ENCODE assay signal across 8 cellular contexts in the genomic region with DNA sequence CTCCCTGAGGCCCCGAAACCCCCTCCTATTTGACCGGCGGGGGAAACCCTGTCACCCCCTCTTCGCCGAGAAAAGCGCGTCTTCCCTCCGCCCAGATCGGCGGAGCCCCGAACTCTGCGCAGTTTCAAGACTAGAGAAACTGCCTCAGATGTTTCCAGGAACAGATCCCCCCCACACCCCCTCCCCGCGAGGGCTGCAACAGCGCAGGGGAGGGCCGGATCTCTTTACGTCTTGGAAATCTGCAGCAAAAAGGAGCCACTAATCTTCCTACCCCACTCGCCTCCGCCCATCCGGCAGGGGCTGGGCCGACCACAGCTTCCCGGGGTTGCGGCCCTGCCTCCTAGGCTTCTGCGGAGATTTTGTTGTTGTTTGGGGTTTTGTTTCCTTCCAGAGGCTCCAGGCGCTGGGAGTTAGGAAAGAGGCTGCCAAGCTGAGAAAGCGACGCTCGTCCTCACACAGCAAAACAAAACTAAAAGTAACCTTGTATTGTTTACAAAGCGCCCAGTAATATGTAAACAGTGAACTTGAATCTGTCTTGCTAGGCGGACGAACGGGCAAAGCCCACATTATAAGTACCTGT. TPM values are rescaled to one million over a fixed set of nuclear protein-coding genes. Genes with fewer than 3 reads are reported as not detected.
DNase-seq lines count a peak whose midpoint lies in the region; ATAC-seq and TF ChIP-seq lines count a peak whose summit lies in the region.

No MANE protein-coding gene starts in this region.

- DNase-seq in Caki2 (ENCODE audit: low read depth) (peak; percentile 14), NCI-H226 (peak; percentile 85), fibroblast of villous mesenchyme (ENCODE audit: low read depth) (peak; percentile 72), psoas muscle (no peak), NCI-H1092 treated with DMSO at 0.1 percent for 48 hours (lab: John Stamatoyannopoulos, UW) (no peak), foreskin melanocyte (no peak)
- DNase-seq in activated T-cell treated with anti-CD3 and anti-CD28 coated beads, Interleukin-2, amount 50 U/mL, for 1 hour: peak; percentile 74

- ATAC-seq in GM21786 (IDR thresholded peaks at IDR 0.05; ENCODE audit: unreplicated experiment) (peak; percentile 55), psoas muscle (peak in 1 of 4 donors; percentile 27)

- peaks cover 30% of the 10 kb centered on the region for H3K4me1 ChIP-seq in psoas muscle

- in situ Hi-C loops in Caki2 (cut with HindIII; ENCODE audit: low pct_unique_long_range_greater_than_20kb, low sequenced_read_pairs): no loop called here

- no peak for TF ChIP-seq CTCF in fibroblast of villous mesenchyme (IDR thresholded peaks at IDR 0.05; ENCODE audit: insufficient read depth, low read depth, low read length)
- no peak for TF ChIP-seq CTCF in psoas muscle (IDR thresholded peaks at IDR 0.05)

- no peaks in the 10 kb centered on the region for H3K9me3 ChIP-seq in psoas muscle

- H3K27ac ChIP-seq in psoas muscle: no peak overlapping the region

- H3K27me3 ChIP-seq in psoas muscle (ENCODE audit: insufficient read depth in 3 of 3, low read length in 2 of 3): peaks cover 11 to 99% (median 44%) of the 10 kb centered on the region in 3 donors

- intact Hi-C loops in psoas muscle (cut with DNase I): no loop called here

- H3K36me3 ChIP-seq in psoas muscle (ENCODE audit: insufficient read depth in 1 of 2, low read depth in 1 of 2): no peaks in the 10 kb centered on the region

- 2 to 3% (median 3%) methylated on average over 32 of the region's 32 CpGs for WGBS in psoas muscle, 3 donors

- H3K4me3 ChIP-seq in fibroblast of villous mesenchyme (ENCODE audit: low read depth, low read length) (peak overlapping the region; percentile 63), psoas muscle (peak overlapping the region; percentile 66)

RNA-seq across cellular contexts. Expression of gene FOXB1, which starts 2.2 kb away (rescaled TPM):
- not detected in 2 replicates for total RNA-seq in Caki2 (2014; rRNA removed; shearing (Covaris generic); ENCODE audit: low replicate concordance)
- total RNA-seq in fibroblast of villous mesenchyme (not detected in 2 replicates), psoas muscle (not detected)
- not detected for polyA plus RNA-seq in psoas muscle

Comparison
In these comparisons a context has a peak if more than half of its experiments do, and no peak if none do; other contexts are left out.
1. DNase-seq: peak in Caki2 (single experiment), NCI-H226 (single experiment), activated T-cell treated with anti-CD3 and anti-CD28 coated beads, Interleukin-2, amount 50 U/mL, for 1 hour (single experiment) and fibroblast of villous mesenchyme (single experiment); none in psoas muscle (0 of 2), NCI-H1092 treated with DMSO at 0.1 percent for 48 hours (single experiment) and foreskin melanocyte (single experiment).